In genomic region chr4:48898733-48899431, GRCh38 we compare ENCODE assay signal across 8 cellular contexts. TPM values are rescaled to one million over a fixed set of nuclear protein-coding genes. Genes with fewer than 3 reads are reported as not detected.
DNase-seq lines count a peak whose midpoint lies in the region; ATAC-seq, FAIRE-seq and TF ChIP-seq lines count a peak whose summit lies in the region.

No MANE protein-coding gene starts in this region.

- H3K9me3 Mint-ChIP-seq in CD14-positive monocyte: no peaks in the 10 kb centered on the region

- H3K4me1 Mint-ChIP-seq in CD14-positive monocyte: peaks cover 10% of the 10 kb centered on the region

- no peaks in the 10 kb centered on the region for H3K9me3 ChIP-seq in left ventricle myocardium inferior (replicated peaks)

- H3K4me1 ChIP-seq in left ventricle myocardium inferior: peaks cover 7% of the 10 kb centered on the region

- no peak overlapping the region for H3K27ac ChIP-seq in left ventricle myocardium inferior (replicated peaks)

- peak; percentile 78 for ATAC-seq in GM19395 (IDR thresholded peaks at IDR 0.05; ENCODE audit: unreplicated experiment)
- no peak for ATAC-seq in HG03139 (IDR thresholded peaks at IDR 0.05; ENCODE audit: unreplicated experiment)

- DNase-seq in CD14-positive monocyte (ENCODE audit: low spot score) (no peak), Kasumi-1 (lab: John Stamatoyannopoulos, UW) (peak; percentile 92 to 96), astrocyte of the spinal cord (ENCODE audit: low read depth, low spot score) (peak; percentile 52), RCC 7860 (ENCODE audit: low spot score) (no peak), COLO668 (lab: John Stamatoyannopoulos, UW; ENCODE audit: unreplicated experiment) (no peak), left ventricle myocardium inferior (no peak)

- TF ChIP-seq CTCF in CD14-positive monocyte (IDR thresholded peaks at IDR 0.05) (no peak), astrocyte of the spinal cord (IDR thresholded peaks at IDR 0.05; ENCODE audit: low read depth, low read length) (no peak), left ventricle myocardium inferior (IDR thresholded peaks at IDR 0.05; ENCODE audit: borderline replicate concordance) (no peak)

- H3K4me3 ChIP-seq in astrocyte of the spinal cord (ENCODE audit: low read depth, low read length): no peak overlapping the region
- H3K4me3 ChIP-seq in left ventricle myocardium inferior: no peak overlapping the region

- in situ Hi-C loops in astrocyte of the spinal cord (cut with HindIII; ENCODE audit: low sequenced_read_pairs): no loop called here

- FAIRE-seq in RCC 7860 (lab: Jason Lieb, UNC): no peak

- no peaks in the 10 kb centered on the region for H3K36me3 Mint-ChIP-seq in CD14-positive monocyte

- H3K36me3 ChIP-seq in left ventricle myocardium inferior: peaks cover 18% of the 10 kb centered on the region

- H3K27ac Mint-ChIP-seq in CD14-positive monocyte: peak overlapping the region in 1 of 7 donors; percentile 13

- peaks cover 0 to 2% (median 0%) of the 10 kb centered on the region in 3 donors for H3K27me3 Mint-ChIP-seq in CD14-positive monocyte (ENCODE audit: low read depth in 3 of 3)

- intact Hi-C loops in CD14-positive monocyte (cut with micrococcal nuclease) (no loop called here), left ventricle myocardium inferior (cut with micrococcal nuclease) (no loop called here)

- H3K27me3 ChIP-seq in left ventricle myocardium inferior (ENCODE audit: low read depth): no peaks in the 10 kb centered on the region

- H3K4me3 Mint-ChIP-seq in CD14-positive monocyte: peak overlapping the region; percentile 4 to 79

RNA-seq across cellular contexts. Expression of gene OCIAD2, which starts 7.7 kb away (rescaled TPM):
- polyA plus RNA-seq in CD14-positive monocyte: 1 to 10 TPM; 2.9 to 3.1 TPM
- 16.9 TPM for total RNA-seq in left ventricle myocardium inferior

Comparison
In these comparisons a context has a peak if more than half of its experiments do, and no peak if none do; other contexts are left out.
1. DNase-seq: peak in Kasumi-1 (2 of 2) and astrocyte of the spinal cord (single experiment); none in CD14-positive monocyte (single experiment), RCC 7860 (single experiment), COLO668 (single experiment) and left ventricle myocardium inferior (single experiment).